ENCODE assay signal across 11 cellular contexts in genomic region chr1:82464362-82464931, GRCh38.
DNase-seq lines count a peak whose midpoint lies in the region; ATAC-seq and TF ChIP-seq lines count a peak whose summit lies in the region.
"Had no signal": no experiment of that assay in that cellular context is flagged by ENCODE, and none has a peak within 500 bp of the region (broad histone marks: within the 10 kb centered on the region; RNA-seq: fewer than 3 reads in every experiment).

No MANE protein-coding gene starts in this region.

- H3K27me3 ChIP-seq in body of pancreas = no peaks in the 10 kb centered on the region
- H3K27me3 ChIP-seq: BLaER1 treated with 17β-estradiol and CSF1 and Interleukin-3, amounts not matched to agents 10 nM and 100 nM; breast epithelium had no signal

- no peak overlapping the region for H3K4me3 ChIP-seq in body of pancreas
- H3K4me3 ChIP-seq: BLaER1 treated with 17β-estradiol and CSF1 and Interleukin-3, amounts not matched to agents 10 nM and 100 nM; breast epithelium had no signal

- ATAC-seq in body of pancreas (peak; percentile 48), HG02870 (IDR thresholded peaks at IDR 0.05; ENCODE audit: unreplicated experiment) (no peak)
- no peak for ATAC-seq in activated naive CD4-positive, alpha-beta T cell treated with anti-CD3 and anti-CD28 coated beads, Interleukin-2, amount 50 U/mL, for 72 hours

- peak overlapping the region; percentile 15 for H3K27ac Mint-ChIP-seq in mesothelial cell of epicardium
- H3K27ac Mint-ChIP-seq in activated naive CD4-positive, alpha-beta T cell treated with anti-CD3 and anti-CD28 coated beads, Interleukin-2, amount 50 U/mL, for 72 hours = no peak overlapping the region
- H3K27ac Mint-ChIP-seq: activated CD4-positive, alpha-beta memory T cell treated with anti-CD3 and anti-CD28 coated beads for 36 hours had no signal

- DNase-seq in COR-L47 (lab: John Stamatoyannopoulos, UW) (peak; percentile 35), NCI-H128 (lab: John Stamatoyannopoulos, UW; ENCODE audit: unreplicated experiment) (peak; percentile 8), body of pancreas (peak; percentile 39 to 59 (median 52)), mesothelial cell of epicardium (ENCODE audit: low spot score in 2 of 2, unreplicated experiment in 2 of 2) (no peak), SKM-1 treated with dmso at 0.1 percent for 144 hours (lab: John Stamatoyannopoulos, UW; ENCODE audit: unreplicated experiment) (no peak), GM10266 (ENCODE audit: extremely low spot score) (no peak)
- no peak for DNase-seq in activated naive CD4-positive, alpha-beta T cell treated with anti-CD3 and anti-CD28 coated beads, Interleukin-2, amount 50 U/mL, for 72 hours (ENCODE audit: low spot score in 2 of 2)
- DNase-seq: activated CD4-positive, alpha-beta memory T cell treated with anti-CD3 and anti-CD28 coated beads for 36 hours had no signal

- 7% methylated on average over 3 of the region's 3 CpGs for WGBS in body of pancreas, 2 donors

- peaks cover 12% of the 10 kb centered on the region for H3K4me1 Mint-ChIP-seq in mesothelial cell of epicardium

- H3K9me3 Mint-ChIP-seq in mesothelial cell of epicardium = no peaks in the 10 kb centered on the region
- H3K9me3 Mint-ChIP-seq in activated naive CD4-positive, alpha-beta T cell treated with anti-CD3 and anti-CD28 coated beads, Interleukin-2, amount 50 U/mL, for 72 hours = no peaks in the 10 kb centered on the region
- H3K9me3 Mint-ChIP-seq: activated CD4-positive, alpha-beta memory T cell treated with anti-CD3 and anti-CD28 coated beads for 36 hours had no signal

- no peak overlapping the region for H3K4me3 Mint-ChIP-seq in mesothelial cell of epicardium
- H3K4me3 Mint-ChIP-seq: activated CD4-positive, alpha-beta memory T cell treated with anti-CD3 and anti-CD28 coated beads for 36 hours had no signal

- intact Hi-C loops in body of pancreas (cut with DNase I) = no loop called here

- H3K36me3 ChIP-seq in body of pancreas (replicated peaks in 1 of 2; ENCODE audit: insufficient read depth in 1 of 2, low read depth in 2 of 2) = no peaks in the 10 kb centered on the region
- H3K36me3 ChIP-seq: BLaER1 treated with 17β-estradiol and CSF1 and Interleukin-3, amounts not matched to agents 10 nM and 100 nM; breast epithelium had no signal

- TF ChIP-seq POLR2A in body of pancreas (IDR thresholded peaks at IDR 0.05) = no peak

- no peak overlapping the region for H3K27ac ChIP-seq in body of pancreas
- H3K27ac ChIP-seq: BLaER1 treated with 17β-estradiol and CSF1 and Interleukin-3, amounts not matched to agents 10 nM and 100 nM had no signal

- no peaks in the 10 kb centered on the region for H3K27me3 Mint-ChIP-seq in mesothelial cell of epicardium (ENCODE audit: low read depth)
- H3K27me3 Mint-ChIP-seq: activated CD4-positive, alpha-beta memory T cell treated with anti-CD3 and anti-CD28 coated beads for 36 hours had no signal

- H3K4me1 ChIP-seq in body of pancreas = peaks cover 8% of the 10 kb centered on the region
- H3K4me1 ChIP-seq: breast epithelium had no signal

- no peak for TF ChIP-seq CTCF in body of pancreas (IDR thresholded peaks at IDR 0.05)
- no peak for TF ChIP-seq CTCF in mesothelial cell of epicardium (IDR thresholded peaks at IDR 0.05; ENCODE audit: unreplicated experiment)
- TF ChIP-seq CTCF in GM10266 (IDR thresholded peaks at IDR 0.05; ENCODE audit: control insufficient read depth, insufficient read depth, low read depth, missing control alignments) = no peak

- H3K36me3 Mint-ChIP-seq in mesothelial cell of epicardium = no peaks in the 10 kb centered on the region
- H3K36me3 Mint-ChIP-seq in activated naive CD4-positive, alpha-beta T cell treated with anti-CD3 and anti-CD28 coated beads, Interleukin-2, amount 50 U/mL, for 72 hours = no peaks in the 10 kb centered on the region
- H3K36me3 Mint-ChIP-seq: activated CD4-positive, alpha-beta memory T cell treated with anti-CD3 and anti-CD28 coated beads for 36 hours had no signal

- H3K9me3 ChIP-seq in body of pancreas = no peaks in the 10 kb centered on the region
- H3K9me3 ChIP-seq: BLaER1 treated with 17β-estradiol and CSF1 and Interleukin-3, amounts not matched to agents 10 nM and 100 nM; breast epithelium had no signal

Comparison
In these comparisons a context has a peak if more than half of its experiments do, and no peak if none do; other contexts are left out.
1. DNase-seq: peak in COR-L47 (single experiment), NCI-H128 (single experiment) and body of pancreas (4 of 4); none in mesothelial cell of epicardium (0 of 2), SKM-1 treated with dmso at 0.1 percent for 144 hours (single experiment), GM10266 (single experiment) and activated naive CD4-positive, alpha-beta T cell treated with anti-CD3 and anti-CD28 coated beads, Interleukin-2, amount 50 U/mL, for 72 hours (0 of 2).